In genomic region chr1:243345205-243345604, GRCh38 we compare ENCODE assay signal across 2 cellular contexts.
TF ChIP-seq lines count a peak whose summit lies in the region.

No MANE protein-coding gene starts in this region.

TF ChIP-seq in liver, 16 proteins besides CTCF, POLR2A, EP300 and RAD21 (continued from another document):
- TF ChIP-seq, protein P1, sequence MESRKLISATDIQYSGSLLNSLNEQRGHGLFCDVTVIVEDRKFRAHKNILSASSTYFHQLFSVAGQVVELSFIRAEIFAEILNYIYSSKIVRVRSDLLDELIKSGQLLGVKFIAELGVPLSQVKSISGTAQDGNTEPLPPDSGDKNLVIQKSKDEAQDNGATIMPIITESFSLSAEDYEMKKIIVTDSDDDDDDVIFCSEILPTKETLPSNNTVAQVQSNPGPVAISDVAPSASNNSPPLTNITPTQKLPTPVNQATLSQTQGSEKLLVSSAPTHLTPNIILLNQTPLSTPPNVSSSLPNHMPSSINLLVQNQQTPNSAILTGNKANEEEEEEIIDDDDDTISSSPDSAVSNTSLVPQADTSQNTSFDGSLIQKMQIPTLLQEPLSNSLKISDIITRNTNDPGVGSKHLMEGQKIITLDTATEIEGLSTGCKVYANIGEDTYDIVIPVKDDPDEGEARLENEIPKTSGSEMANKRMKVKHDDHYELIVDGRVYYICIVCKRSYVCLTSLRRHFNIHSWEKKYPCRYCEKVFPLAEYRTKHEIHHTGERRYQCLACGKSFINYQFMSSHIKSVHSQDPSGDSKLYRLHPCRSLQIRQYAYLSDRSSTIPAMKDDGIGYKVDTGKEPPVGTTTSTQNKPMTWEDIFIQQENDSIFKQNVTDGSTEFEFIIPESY (IDR thresholded peaks at IDR 0.05) = no peak
- TF ChIP-seq GABPA (IDR thresholded peaks at IDR 0.05 in 1 of 2, conservative IDR thresholded peaks at IDR 0.05 in 1 of 2) = no peak

TF ChIP-seq in HepG2, 621 proteins besides CTCF, POLR2A, EP300 and RAD21 (continued from another document):
- TF ChIP-seq, protein P2, sequence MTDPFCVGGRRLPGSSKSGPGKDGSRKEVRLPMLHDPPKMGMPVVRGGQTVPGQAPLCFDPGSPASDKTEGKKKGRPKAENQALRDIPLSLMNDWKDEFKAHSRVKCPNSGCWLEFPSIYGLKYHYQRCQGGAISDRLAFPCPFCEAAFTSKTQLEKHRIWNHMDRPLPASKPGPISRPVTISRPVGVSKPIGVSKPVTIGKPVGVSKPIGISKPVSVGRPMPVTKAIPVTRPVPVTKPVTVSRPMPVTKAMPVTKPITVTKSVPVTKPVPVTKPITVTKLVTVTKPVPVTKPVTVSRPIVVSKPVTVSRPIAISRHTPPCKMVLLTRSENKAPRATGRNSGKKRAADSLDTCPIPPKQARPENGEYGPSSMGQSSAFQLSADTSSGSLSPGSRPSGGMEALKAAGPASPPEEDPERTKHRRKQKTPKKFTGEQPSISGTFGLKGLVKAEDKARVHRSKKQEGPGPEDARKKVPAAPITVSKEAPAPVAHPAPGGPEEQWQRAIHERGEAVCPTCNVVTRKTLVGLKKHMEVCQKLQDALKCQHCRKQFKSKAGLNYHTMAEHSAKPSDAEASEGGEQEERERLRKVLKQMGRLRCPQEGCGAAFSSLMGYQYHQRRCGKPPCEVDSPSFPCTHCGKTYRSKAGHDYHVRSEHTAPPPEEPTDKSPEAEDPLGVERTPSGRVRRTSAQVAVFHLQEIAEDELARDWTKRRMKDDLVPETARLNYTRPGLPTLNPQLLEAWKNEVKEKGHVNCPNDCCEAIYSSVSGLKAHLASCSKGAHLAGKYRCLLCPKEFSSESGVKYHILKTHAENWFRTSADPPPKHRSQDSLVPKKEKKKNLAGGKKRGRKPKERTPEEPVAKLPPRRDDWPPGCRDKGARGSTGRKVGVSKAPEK (CRISPR knock-in tag; IDR thresholded peaks at IDR 0.05; ENCODE audit: borderline replicate concordance) = no peak
- TF ChIP-seq THYN1 (CRISPR knock-in tag; IDR thresholded peaks at IDR 0.05; ENCODE audit: borderline replicate concordance, low read depth) (no peak), ZNF205 (CRISPR knock-in tag; IDR thresholded peaks at IDR 0.05) (no peak), ZNF672 (CRISPR knock-in tag; IDR thresholded peaks at IDR 0.05) (no peak), NAIF1 (CRISPR knock-in tag; IDR thresholded peaks at IDR 0.05; ENCODE audit: borderline replicate concordance) (no peak), ZKSCAN8 (CRISPR knock-in tag; IDR thresholded peaks at IDR 0.05; ENCODE audit: borderline replicate concordance) (no peak), ZGPAT (CRISPR knock-in tag; IDR thresholded peaks at IDR 0.05) (no peak), ZBTB44 (CRISPR knock-in tag; IDR thresholded peaks at IDR 0.05) (no peak), ZNF563 (CRISPR knock-in tag; IDR thresholded peaks at IDR 0.05) (no peak), SAFB2 (CRISPR knock-in tag; IDR thresholded peaks at IDR 0.05; ENCODE audit: borderline replicate concordance, low read depth) (no peak)
- TF ChIP-seq, protein P3, sequence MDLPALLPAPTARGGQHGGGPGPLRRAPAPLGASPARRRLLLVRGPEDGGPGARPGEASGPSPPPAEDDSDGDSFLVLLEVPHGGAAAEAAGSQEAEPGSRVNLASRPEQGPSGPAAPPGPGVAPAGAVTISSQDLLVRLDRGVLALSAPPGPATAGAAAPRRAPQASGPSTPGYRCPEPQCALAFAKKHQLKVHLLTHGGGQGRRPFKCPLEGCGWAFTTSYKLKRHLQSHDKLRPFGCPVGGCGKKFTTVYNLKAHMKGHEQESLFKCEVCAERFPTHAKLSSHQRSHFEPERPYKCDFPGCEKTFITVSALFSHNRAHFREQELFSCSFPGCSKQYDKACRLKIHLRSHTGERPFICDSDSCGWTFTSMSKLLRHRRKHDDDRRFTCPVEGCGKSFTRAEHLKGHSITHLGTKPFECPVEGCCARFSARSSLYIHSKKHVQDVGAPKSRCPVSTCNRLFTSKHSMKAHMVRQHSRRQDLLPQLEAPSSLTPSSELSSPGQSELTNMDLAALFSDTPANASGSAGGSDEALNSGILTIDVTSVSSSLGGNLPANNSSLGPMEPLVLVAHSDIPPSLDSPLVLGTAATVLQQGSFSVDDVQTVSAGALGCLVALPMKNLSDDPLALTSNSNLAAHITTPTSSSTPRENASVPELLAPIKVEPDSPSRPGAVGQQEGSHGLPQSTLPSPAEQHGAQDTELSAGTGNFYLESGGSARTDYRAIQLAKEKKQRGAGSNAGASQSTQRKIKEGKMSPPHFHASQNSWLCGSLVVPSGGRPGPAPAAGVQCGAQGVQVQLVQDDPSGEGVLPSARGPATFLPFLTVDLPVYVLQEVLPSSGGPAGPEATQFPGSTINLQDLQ (CRISPR knock-in tag; IDR thresholded peaks at IDR 0.05) = no peak
- TF ChIP-seq, protein P4, sequence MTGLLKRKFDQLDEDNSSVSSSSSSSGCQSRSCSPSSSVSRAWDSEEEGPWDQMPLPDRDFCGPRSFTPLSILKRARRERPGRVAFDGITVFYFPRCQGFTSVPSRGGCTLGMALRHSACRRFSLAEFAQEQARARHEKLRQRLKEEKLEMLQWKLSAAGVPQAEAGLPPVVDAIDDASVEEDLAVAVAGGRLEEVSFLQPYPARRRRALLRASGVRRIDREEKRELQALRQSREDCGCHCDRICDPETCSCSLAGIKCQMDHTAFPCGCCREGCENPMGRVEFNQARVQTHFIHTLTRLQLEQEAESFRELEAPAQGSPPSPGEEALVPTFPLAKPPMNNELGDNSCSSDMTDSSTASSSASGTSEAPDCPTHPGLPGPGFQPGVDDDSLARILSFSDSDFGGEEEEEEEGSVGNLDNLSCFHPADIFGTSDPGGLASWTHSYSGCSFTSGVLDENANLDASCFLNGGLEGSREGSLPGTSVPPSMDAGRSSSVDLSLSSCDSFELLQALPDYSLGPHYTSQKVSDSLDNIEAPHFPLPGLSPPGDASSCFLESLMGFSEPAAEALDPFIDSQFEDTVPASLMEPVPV (CRISPR knock-in tag; IDR thresholded peaks at IDR 0.05) = no peak
- TF ChIP-seq, protein P5, sequence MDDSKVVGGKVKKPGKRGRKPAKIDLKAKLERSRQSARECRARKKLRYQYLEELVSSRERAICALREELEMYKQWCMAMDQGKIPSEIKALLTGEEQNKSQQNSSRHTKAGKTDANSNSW (CRISPR knock-in tag; IDR thresholded peaks at IDR 0.05; ENCODE audit: borderline replicate concordance) = no peak
